In the genomic region with DNA sequence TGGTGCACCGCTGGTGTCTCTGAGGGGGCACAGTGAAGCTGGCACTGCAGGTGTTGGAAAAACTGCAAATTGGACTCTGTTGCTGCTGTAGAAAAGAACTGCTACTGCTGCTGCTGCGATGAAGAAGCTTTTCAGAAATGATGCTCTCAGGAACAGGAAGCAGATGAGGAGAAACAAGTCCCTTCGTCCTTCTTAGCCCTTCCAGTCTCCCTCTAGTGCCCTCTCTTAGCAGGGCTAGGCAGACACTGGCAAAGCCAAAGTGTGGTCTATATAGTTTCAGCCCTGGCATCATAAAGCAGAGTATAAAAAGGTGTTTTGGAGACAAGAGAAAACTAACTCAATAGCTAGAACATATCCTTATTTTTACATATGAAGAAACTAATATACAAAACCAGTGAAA, we compare ENCODE assay signal across 17 cellular contexts.
DNase-seq lines count a peak whose midpoint lies in the region; ATAC-seq and TF ChIP-seq lines count a peak whose summit lies in the region.
"Had no signal": no experiment of that assay in that cellular context is flagged by ENCODE, and none has a peak within 500 bp of the region (broad histone marks: within the 10 kb centered on the region; RNA-seq: fewer than 3 reads in every experiment).

No MANE protein-coding gene starts in this region.

- no peak overlapping the region for H3K27ac ChIP-seq in MM.1S (ENCODE audit: low read length)
- H3K27ac ChIP-seq: PC-9, SK-N-MC had no signal

- H2AFZ ChIP-seq in MM.1S (ENCODE audit: low read length) = no peak overlapping the region
- H2AFZ ChIP-seq: PC-9 had no signal

- H3K9me3 ChIP-seq in MM.1S (replicated peaks; ENCODE audit: insufficient read depth, low read length) = no peaks in the 10 kb centered on the region

- H3K9ac ChIP-seq in MM.1S (ENCODE audit: low read length) = no peak overlapping the region

- H3K27ac Mint-ChIP-seq in activated CD4-positive, alpha-beta T cell treated with anti-CD3 and anti-CD28 coated beads, Interleukin-2, amount 10 ng/mL, durations not matched to agents 24 days and 14 days = no peak overlapping the region
- no peak overlapping the region for H3K27ac Mint-ChIP-seq in WTC11
- H3K27ac Mint-ChIP-seq: CD8-positive, alpha-beta T cell; T-helper 1 cell treated with Interleukin-12 subunit alpha and Interleukin-12 subunit beta and Interleukin-4 antibody, amounts not matched to agents 30 μg/mL and 1 μg/mL, for 36 hours had no signal

- H3K27me3 Mint-ChIP-seq in activated CD4-positive, alpha-beta T cell treated with anti-CD3 and anti-CD28 coated beads, Interleukin-2, amount 10 ng/mL, durations not matched to agents 24 days and 14 days = no peaks in the 10 kb centered on the region
- H3K27me3 Mint-ChIP-seq in WTC11 (ENCODE audit: low read depth) = no peaks in the 10 kb centered on the region

- CTCF ChIA-PET in WTC11 (lab: Charles Lee) = interaction anchor here (0.9 to 2.1 kb wide), 2 partner anchors 99 to 120 kb away, joined by 3 to 7 read pairs; no protein-coding TSS in a partner anchor

- DNase-seq in activated CD4-positive, alpha-beta T cell treated with anti-CD3 and anti-CD28 coated beads, Interleukin-2, amount 10 ng/mL, durations not matched to agents 24 days and 14 days = peak; percentile 35
- no peak for DNase-seq in activated CD4-positive, alpha-beta T cell treated with anti-CD3 and anti-CD28 coated beads, Interleukin-2, amount 50 U/mL, for 4 hours
- DNase-seq in MM.1S (peak; percentile 28), WTC11 (ENCODE audit: low spot score) (no peak), GM13976 (ENCODE audit: low spot score) (no peak)
- DNase-seq: CD8-positive, alpha-beta T cell; EL; MV-4-11; NCI-H1694; NCI-H2107; NCI-H446 treated with DMSO at 0.1 percent for 48 hours; NCI-H82; PC-9 had no signal

- in situ Hi-C loops in GM13976 (cut with MboI; ENCODE audit: low sequenced_read_pairs, unreplicated experiment) = no loop called here

- no peaks in the 10 kb centered on the region; the same call in 1 of the 2 replicates for H3K4me1 ChIP-seq in MM.1S (ENCODE audit: low read length)

- no peaks in the 10 kb centered on the region for H3K36me3 Mint-ChIP-seq in activated CD4-positive, alpha-beta T cell treated with anti-CD3 and anti-CD28 coated beads, Interleukin-2, amount 10 ng/mL, durations not matched to agents 24 days and 14 days (ENCODE audit: low read depth)
- H3K36me3 Mint-ChIP-seq in WTC11 = no peaks in the 10 kb centered on the region
- H3K36me3 Mint-ChIP-seq: CD8-positive, alpha-beta T cell had no signal

- POLR2A ChIA-PET in WTC11 (lab: Charles Lee) = interaction anchor here (0.7 kb wide), 1 partner anchor 26 kb away, joined by 4 read pairs; no protein-coding TSS in a partner anchor

- 0 out of 2 replicates have a peak overlapping the region, but pooled peaks have one; percentile 8 for H3K4me2 ChIP-seq in MM.1S (ENCODE audit: low read depth, low read length)
- H3K4me2 ChIP-seq: PC-9 had no signal

- no peaks in the 10 kb centered on the region for H3F3A ChIP-seq in MM.1S (ENCODE audit: insufficient read depth, low read length)

- no peak overlapping the region for H3K4me3 ChIP-seq in MM.1S (ENCODE audit: low read length)
- H3K4me3 ChIP-seq: PC-9, SK-N-MC had no signal

- H3K36me3 ChIP-seq in MM.1S (replicated peaks; ENCODE audit: insufficient read depth, low read length) = no peaks in the 10 kb centered on the region

- H3K4me3 Mint-ChIP-seq in activated CD4-positive, alpha-beta T cell treated with anti-CD3 and anti-CD28 coated beads, Interleukin-2, amount 10 ng/mL, durations not matched to agents 24 days and 14 days = no peak overlapping the region
- H3K4me3 Mint-ChIP-seq in WTC11 = no peak overlapping the region
- H3K4me3 Mint-ChIP-seq: CD8-positive, alpha-beta T cell; T-helper 1 cell treated with Interleukin-12 subunit alpha and Interleukin-12 subunit beta and Interleukin-4 antibody, amounts not matched to agents 30 μg/mL and 1 μg/mL, for 36 hours had no signal

- H3K9me2 ChIP-seq in MM.1S (replicated peaks; ENCODE audit: insufficient read depth, low read length) = no peaks in the 10 kb centered on the region

- 0 out of 2 replicates have a peak, but pooled peaks have one; percentile 32 for ATAC-seq in WTC11
- no peak for ATAC-seq in HG02840 (IDR thresholded peaks at IDR 0.05; ENCODE audit: low FRiP score, unreplicated experiment)
- ATAC-seq in activated CD4-positive, CD25-positive, alpha-beta regulatory T cell treated with anti-CD3 and anti-CD28 coated beads, Interleukin-2, amount 50 U/mL, for 24 hours = no peak
- ATAC-seq: CD8-positive, alpha-beta T cell had no signal

- no peaks in the 10 kb centered on the region for H3K79me2 ChIP-seq in MM.1S (ENCODE audit: low read length)

- intact Hi-C loops in activated CD4-positive, alpha-beta T cell treated with anti-CD3 and anti-CD28 coated beads, Interleukin-2, amount 10 ng/mL, durations not matched to agents 24 days and 14 days (cut with micrococcal nuclease) = no loop called here

- H3K9me3 Mint-ChIP-seq in activated CD4-positive, alpha-beta T cell treated with anti-CD3 and anti-CD28 coated beads, Interleukin-2, amount 10 ng/mL, durations not matched to agents 24 days and 14 days = no peaks in the 10 kb centered on the region
- H3K9me3 Mint-ChIP-seq in WTC11 = no peaks in the 10 kb centered on the region
- H3K9me3 Mint-ChIP-seq: T-helper 1 cell treated with Interleukin-12 subunit alpha and Interleukin-12 subunit beta and Interleukin-4 antibody, amounts not matched to agents 30 μg/mL and 1 μg/mL, for 36 hours had no signal

- no peaks in the 10 kb centered on the region for H4K20me1 ChIP-seq in MM.1S (ENCODE audit: insufficient read depth, low read length)

- H3K4me1 Mint-ChIP-seq in activated CD4-positive, alpha-beta T cell treated with anti-CD3 and anti-CD28 coated beads, Interleukin-2, amount 10 ng/mL, durations not matched to agents 24 days and 14 days = no peaks in the 10 kb centered on the region
- peaks cover 8% of the 10 kb centered on the region; the same call in 1 of the 2 replicates for H3K4me1 Mint-ChIP-seq in WTC11

- no peaks in the 10 kb centered on the region for H3K27me3 ChIP-seq in MM.1S (replicated peaks; ENCODE audit: insufficient read depth, low read length)

- peak; percentile 18 for TF ChIP-seq CTCF in MM.1S (IDR thresholded peaks at IDR 0.05; ENCODE audit: low read length)
- no peak for TF ChIP-seq CTCF in WTC11 (IDR thresholded peaks at IDR 0.05)
- no peak for TF ChIP-seq CTCF in GM13976 (IDR thresholded peaks at IDR 0.05; ENCODE audit: borderline replicate concordance, control extremely low read depth, extremely low read depth, insufficient read depth, missing control alignments)

TF ChIP-seq in WTC11, 78 proteins besides CTCF, POLR2A, EP300 and RAD21:
- no peak for TF ChIP-seq TCF7 (CRISPR knock-in tag; IDR thresholded peaks at IDR 0.05; ENCODE audit: low read depth)
- no peak for TF ChIP-seq SMAD3 (CRISPR knock-in tag; IDR thresholded peaks at IDR 0.05; ENCODE audit: borderline replicate concordance)
- TF ChIP-seq NR2C2 (CRISPR knock-in tag; IDR thresholded peaks at IDR 0.05) = no peak

Comparison
In these comparisons a context has a peak if more than half of its experiments do, and no peak if none do; other contexts are left out.
1. DNase-seq: peak in activated CD4-positive, alpha-beta T cell treated with anti-CD3 and anti-CD28 coated beads, Interleukin-2, amount 10 ng/mL, durations not matched to agents 24 days and 14 days (single experiment) and MM.1S (single experiment); none in activated CD4-positive, alpha-beta T cell treated with anti-CD3 and anti-CD28 coated beads, Interleukin-2, amount 50 U/mL, for 4 hours (0 of 2), WTC11 (single experiment) and GM13976 (single experiment).